16 cellular contexts compared by ENCODE assay signal in genomic region chr22:47144791-47145425, GRCh38.
DNase-seq lines count a peak whose midpoint lies in the region; ATAC-seq and TF ChIP-seq lines count a peak whose summit lies in the region.
"Had no signal": no experiment of that assay in that cellular context is flagged by ENCODE, and none has a peak within 500 bp of the region (broad histone marks: within the 10 kb centered on the region; RNA-seq: fewer than 3 reads in every experiment).

No MANE protein-coding gene starts in this region.

- H3K18ac ChIP-seq in neuronal stem cell (ENCODE audit: low read length) (peak overlapping the region; percentile 57), trophoblast cell (ENCODE audit: low read length) (no peak overlapping the region)

- H2AK5ac ChIP-seq in neuronal stem cell (ENCODE audit: low read depth, low read length) (no peak overlapping the region), trophoblast cell (ENCODE audit: low read length) (no peak overlapping the region)

- H4K12ac ChIP-seq in trophoblast cell (ENCODE audit: low read depth, low read length): no peak overlapping the region

- H3K4ac ChIP-seq in neuronal stem cell (ENCODE audit: low read length) (no peak overlapping the region), trophoblast cell (ENCODE audit: low read depth, low read length) (no peak overlapping the region)

- no peak overlapping the region for H2BK5ac ChIP-seq in neuronal stem cell (ENCODE audit: low read length)
- no peak overlapping the region for H2BK5ac ChIP-seq in trophoblast cell (ENCODE audit: low read depth, low read length, poor library complexity)

- H2BK120ac ChIP-seq in neuronal stem cell (ENCODE audit: low read depth, low read length) (no peak overlapping the region), trophoblast cell (ENCODE audit: insufficient read depth, low read length, poor library complexity) (no peak overlapping the region)

- H3K23ac ChIP-seq in neuronal stem cell (ENCODE audit: low read depth, low read length, poor library complexity) (peak overlapping the region; percentile 65), trophoblast cell (ENCODE audit: low read length) (no peak overlapping the region)

- H3K4me3 ChIP-seq in esophagus (ENCODE audit: low read depth in 1 of 2, low read length in 2 of 2): no peak overlapping the region
- H3K4me3 ChIP-seq in neuronal stem cell (ENCODE audit: low read length in 2 of 2): no peak overlapping the region
- H3K4me3 ChIP-seq in upper lobe of right lung: no peak overlapping the region
- no peak overlapping the region for H3K4me3 ChIP-seq in trophoblast cell (ENCODE audit: low read depth, low read length)
- H3K4me3 ChIP-seq: GM23248 had no signal

- H3K9me3 ChIP-seq in esophagus (ENCODE audit: control insufficient read depth in 2 of 2, insufficient read depth in 1 of 2, low read depth in 1 of 2, low read length in 1 of 2) (no peaks in the 10 kb centered on the region), neuronal stem cell (replicated peaks in 1 of 2; ENCODE audit: control insufficient read depth in 2 of 2, insufficient read depth in 1 of 2, low read depth in 1 of 2, low read length in 2 of 2) (no peaks in the 10 kb centered on the region), upper lobe of right lung (no peaks in the 10 kb centered on the region), trophoblast cell (ENCODE audit: insufficient read depth, low read depth, low read length) (no peaks in the 10 kb centered on the region)

- no peaks in the 10 kb centered on the region for H3K27me3 ChIP-seq in esophagus (ENCODE audit: control insufficient read depth in 1 of 2, insufficient read depth in 2 of 2, low read length in 2 of 2)
- H3K27me3 ChIP-seq in neuronal stem cell (ENCODE audit: control insufficient read depth in 3 of 3, insufficient read depth in 3 of 3, low read depth in 1 of 3, low read length in 3 of 3): no peaks in the 10 kb centered on the region
- H3K27me3 ChIP-seq in upper lobe of right lung: no peaks in the 10 kb centered on the region
- no peaks in the 10 kb centered on the region for H3K27me3 ChIP-seq in trophoblast cell (ENCODE audit: insufficient read depth, low read length)

- WGBS in esophagus, 2 donors: 56 to 61% methylated on average over 19 to 20 of the region's 21 CpGs
- WGBS in neuronal stem cell (ENCODE audit: extremely low coverage in 2 of 2, insufficient read length in 2 of 2, insufficient replicate concordance in 1 of 2), 2 donors: no CpG with 5 or more reads among the region's 21 CpGs
- WGBS in trophoblast cell (ENCODE audit: extremely low coverage, insufficient coverage, insufficient read length): no CpG with 5 or more reads among the region's 21 CpGs

- intact Hi-C loops in upper lobe of right lung (cut with DNase I): no loop called here

- H3K27ac ChIP-seq in VCaP (peak overlapping the region; percentile 62), esophagus (ENCODE audit: low read depth in 2 of 2, low read length in 1 of 2) (peak overlapping the region; percentile 63 to 91), neuronal stem cell (replicated peaks; ENCODE audit: low read length) (no peak overlapping the region), upper lobe of right lung (no peak overlapping the region), trophoblast cell (ENCODE audit: low read depth, low read length) (no peak overlapping the region)
- H3K27ac ChIP-seq: GM23248 had no signal

- H3K4me1 ChIP-seq in esophagus (ENCODE audit: control insufficient read depth in 2 of 2, insufficient read depth in 2 of 2, low read length in 1 of 2) (peaks cover 0 to 16% of the 10 kb centered on the region in 2 donors), neuronal stem cell (ENCODE audit: control insufficient read depth in 2 of 2, insufficient read depth in 1 of 2, low read depth in 1 of 2, low read length in 2 of 2) (peaks cover 0 to 3% of the 10 kb centered on the region in 2 donors), upper lobe of right lung (no peaks in the 10 kb centered on the region), trophoblast cell (ENCODE audit: control insufficient read depth in 1 of 2, insufficient read depth in 2 of 2, low read length in 2 of 2) (no peaks in the 10 kb centered on the region)

- peak overlapping the region; percentile 71 for H3K14ac ChIP-seq in neuronal stem cell (ENCODE audit: low read length)
- H3K14ac ChIP-seq in trophoblast cell (ENCODE audit: low read length): no peak overlapping the region

- H3K79me2 ChIP-seq in trophoblast cell (ENCODE audit: control insufficient read depth, insufficient read depth, low read length, poor library complexity): no peaks in the 10 kb centered on the region

- H3K79me1 ChIP-seq in neuronal stem cell (ENCODE audit: low read depth, low read length) (peaks cover 2% of the 10 kb centered on the region), trophoblast cell (ENCODE audit: low read length) (no peaks in the 10 kb centered on the region)

- no peak overlapping the region for H4K8ac ChIP-seq in neuronal stem cell (ENCODE audit: low read depth, low read length)
- no peak overlapping the region for H4K8ac ChIP-seq in trophoblast cell (ENCODE audit: low read depth, low read length)

- H4K91ac ChIP-seq in neuronal stem cell (ENCODE audit: low read depth, low read length, poor library complexity): no peak overlapping the region
- no peak overlapping the region for H4K91ac ChIP-seq in trophoblast cell (ENCODE audit: low read depth, low read length)

- peak; percentile 14 for ATAC-seq in upper lobe of right lung

- H2AFZ ChIP-seq in neuronal stem cell (ENCODE audit: low read length): no peak overlapping the region
- no peak overlapping the region for H2AFZ ChIP-seq in trophoblast cell (ENCODE audit: insufficient read depth, low read length, poor library complexity)
- H2AFZ ChIP-seq: GM23248 had no signal

- H3K36me3 ChIP-seq in esophagus (ENCODE audit: control insufficient read depth in 2 of 2, insufficient read depth in 2 of 2, low read length in 1 of 2) (no peaks in the 10 kb centered on the region), neuronal stem cell (replicated peaks in 1 of 2; ENCODE audit: control insufficient read depth in 2 of 2, insufficient read depth in 2 of 2, low read length in 2 of 2) (no peaks in the 10 kb centered on the region), upper lobe of right lung (no peaks in the 10 kb centered on the region), trophoblast cell (ENCODE audit: control insufficient read depth in 1 of 2, insufficient read depth in 2 of 2, low read length in 2 of 2) (no peaks in the 10 kb centered on the region)

- peak overlapping the region; percentile 10 for H2BK12ac ChIP-seq in neuronal stem cell (ENCODE audit: low read length)
- no peak overlapping the region for H2BK12ac ChIP-seq in trophoblast cell (ENCODE audit: low read length)

- no peak overlapping the region for H3K4me2 ChIP-seq in neuronal stem cell (ENCODE audit: insufficient read depth, low read length, poor library complexity, severe bottlenecking)
- H3K4me2 ChIP-seq in trophoblast cell (ENCODE audit: low read length): no peak overlapping the region

- DNase-seq in neuronal stem cell (ENCODE audit: low spot score) (no peak), upper lobe of right lung (no peak), trophoblast cell (no peak), AML-193 (lab: John Stamatoyannopoulos, UW) (no peak)
- DNase-seq in activated effector memory CD4-positive, alpha-beta T cell treated with anti-CD3 and anti-CD28 coated beads, Interleukin-2, amount 50 U/mL, for 16 hours: no peak
- DNase-seq: Calu3; CD4-positive, alpha-beta T cell; DMS53; GM23248; NCI-H1417 treated with DMSO at 0.1 percent for 48 hours; NCI-H1930; NCI-H446; NCI-H69; SIG-M5 had no signal

- TF ChIP-seq CTCF in VCaP (conservative IDR thresholded peaks at IDR 0.05) (no peak), upper lobe of right lung (IDR thresholded peaks at IDR 0.05) (no peak)

- peak overlapping the region; percentile 70 for H3K9ac ChIP-seq in neuronal stem cell (ENCODE audit: low read depth, low read length, poor library complexity)
- H3K9ac ChIP-seq in trophoblast cell (ENCODE audit: low read length): no peak overlapping the region
- H3K9ac ChIP-seq: GM23248 had no signal

- no peak overlapping the region for H2BK15ac ChIP-seq in neuronal stem cell (ENCODE audit: low read length)

Comparison
In these comparisons a context has a peak if more than half of its experiments do, and no peak if none do; other contexts are left out.
1. H3K27ac ChIP-seq: peak in VCaP (single experiment) and esophagus (2 of 2); none in neuronal stem cell (single experiment), upper lobe of right lung (single experiment) and trophoblast cell (single experiment).